ENCODE assay signal across 30 cellular contexts in the genomic region with DNA sequence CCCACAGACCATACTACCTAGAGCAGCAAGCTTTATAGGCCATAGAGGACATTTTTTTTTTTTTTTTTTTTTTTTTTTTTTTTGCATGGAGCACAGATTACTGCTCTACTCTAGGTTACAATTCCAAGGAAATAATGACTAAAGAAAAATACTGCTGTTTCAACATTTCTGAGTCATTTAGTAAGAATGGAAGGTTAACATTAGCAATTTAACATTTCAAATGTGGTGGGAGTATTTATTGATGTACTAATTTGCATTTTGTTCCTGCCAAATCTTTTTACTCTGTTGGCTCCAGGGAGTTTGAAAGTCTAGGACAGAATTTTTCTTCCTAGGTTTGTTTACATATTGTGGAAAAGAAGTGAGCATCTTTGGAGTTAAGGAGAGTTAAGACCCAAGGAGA.
DNase-seq lines count a peak whose midpoint lies in the region; ATAC-seq, FAIRE-seq and TF ChIP-seq lines count a peak whose summit lies in the region.
"Had no signal": no experiment of that assay in that cellular context is flagged by ENCODE, and none has a peak within 500 bp of the region (broad histone marks: within the 10 kb centered on the region; RNA-seq: fewer than 3 reads in every experiment).

No MANE protein-coding gene starts in this region.

- intact Hi-C loops in cardiac septum (cut with DNase I): no loop called here

- H3K9ac ChIP-seq in astrocyte (ENCODE audit: low read length): no peak overlapping the region
- no peak overlapping the region for H3K9ac ChIP-seq in fibroblast of lung (ENCODE audit: insufficient read depth, low read length)
- H3K9ac ChIP-seq: BLaER1 had no signal

- H2AFZ ChIP-seq in astrocyte (ENCODE audit: low read depth, low read length) (no peak overlapping the region), fibroblast of lung (ENCODE audit: low read length) (no peak overlapping the region)

- peaks cover 9% of the 10 kb centered on the region for H3K4me1 Mint-ChIP-seq in astrocyte (ENCODE audit: low read depth, unreplicated experiment)
- H3K4me1 Mint-ChIP-seq: naive thymus-derived CD8-positive, alpha-beta T cell; T-helper 17 cell had no signal

- H3K36me3 Mint-ChIP-seq in astrocyte (ENCODE audit: low read depth, unreplicated experiment): no peaks in the 10 kb centered on the region
- H3K36me3 Mint-ChIP-seq: activated naive CD8-positive, alpha-beta T cell; naive thymus-derived CD8-positive, alpha-beta T cell; type B pancreatic cell had no signal

- no peak overlapping the region for H3K27ac Mint-ChIP-seq in astrocyte (ENCODE audit: unreplicated experiment)
- H3K27ac Mint-ChIP-seq: activated naive CD8-positive, alpha-beta T cell; naive thymus-derived CD8-positive, alpha-beta T cell; T-helper 17 cell; type B pancreatic cell had no signal

- H3K4me2 ChIP-seq in astrocyte (ENCODE audit: low read length) (no peak overlapping the region), fibroblast of lung (ENCODE audit: extremely low read depth, insufficient read depth, low read length) (no peak overlapping the region)
- H3K4me2 ChIP-seq: BLaER1, smooth muscle cell had no signal

- no peak for ATAC-seq in HG03571 (IDR thresholded peaks at IDR 0.05; ENCODE audit: unreplicated experiment)
- ATAC-seq: naive thymus-derived CD8-positive, alpha-beta T cell; T-helper 17 cell had no signal

- H4K20me1 ChIP-seq in astrocyte (ENCODE audit: insufficient read depth, low read length) (no peaks in the 10 kb centered on the region), fibroblast of lung (ENCODE audit: control insufficient read depth, extremely low read depth, insufficient read depth, low read length) (peaks cover 1% of the 10 kb centered on the region)
- H4K20me1 ChIP-seq: BLaER1 had no signal

- peak; percentile 39 for DNase-seq in H4 (ENCODE audit: low spot score)
- DNase-seq in astrocyte (ENCODE audit: low read depth): peak; percentile 65
- peak; percentile 67 to 69 for DNase-seq in fibroblast of lung (ENCODE audit: low read depth in 2 of 2)
- DNase-seq in renal cortical epithelial cell (ENCODE audit: low read depth): peak; percentile 83
- DNase-seq in HT-29 (ENCODE audit: low spot score): no peak
- no peak for DNase-seq in DMS79 treated with DMSO at 0.1 percent for 48 hours (lab: John Stamatoyannopoulos, UW)
- no peak for DNase-seq in cardiac septum (ENCODE audit: low spot score)
- DNase-seq: ACHN; activated CD4-positive, alpha-beta T cell treated with anti-CD3 and anti-CD28 coated beads for 4 hours; activated effector memory CD4-positive, alpha-beta T cell treated with Interleukin-2 at 50 U/mL for 16 hours; Caco-2; effector CD4-positive, alpha-beta T cell; GDM1; islet precursor cell; KBM-7; naive thymus-derived CD8-positive, alpha-beta T cell; NCI-H1417 treated with DMSO at 0.1 percent for 48 hours; NCI-H446 treated with DMSO at 0.1 percent for 48 hours; NCI-H82; stimulated activated CD4-positive, alpha-beta T cell treated with anti-CD3 and anti-CD28 coated beads, Interleukin-1b, Interleukin-23, amount 100 ng/mL, for 48 hours; T-helper 17 cell had no signal

- H3K27me3 ChIP-seq in astrocyte (ENCODE audit: insufficient read depth, low read length): no peaks in the 10 kb centered on the region
- no peaks in the 10 kb centered on the region for H3K27me3 ChIP-seq in fibroblast of lung (ENCODE audit: control insufficient read depth, insufficient read depth, low read length)
- H3K27me3 ChIP-seq: ascending aorta, BLaER1 had no signal

- no peak for TF ChIP-seq CTCF in astrocyte (IDR thresholded peaks at IDR 0.05; ENCODE audit: insufficient read depth, low read depth, low read length)
- TF ChIP-seq CTCF in fibroblast of lung (conservative IDR thresholded peaks at IDR 0.05 in 1 of 2, IDR thresholded peaks at IDR 0.05 in 1 of 2; ENCODE audit: low read depth in 1 of 2, low read length in 2 of 2): no peak

- no peaks in the 10 kb centered on the region for H3K79me2 ChIP-seq in astrocyte (ENCODE audit: insufficient read depth, low read length)
- no peaks in the 10 kb centered on the region for H3K79me2 ChIP-seq in fibroblast of lung (ENCODE audit: control insufficient read depth, insufficient read depth, low read length)

- FAIRE-seq in astrocyte (lab: Jason Lieb, UNC): no peak
- FAIRE-seq: GM19239 had no signal

- H3K27me3 Mint-ChIP-seq in astrocyte (ENCODE audit: low read depth, unreplicated experiment): peaks cover 4% of the 10 kb centered on the region
- H3K27me3 Mint-ChIP-seq: type B pancreatic cell had no signal

- H3K4me1 ChIP-seq in astrocyte (ENCODE audit: insufficient read depth, low read length) (no peaks in the 10 kb centered on the region), fibroblast of lung (ENCODE audit: control insufficient read depth, extremely low read depth, insufficient read depth, low read length) (peaks cover 7% of the 10 kb centered on the region)
- H3K4me1 ChIP-seq: BLaER1, Caco-2, HAP-1 had no signal

- no peak overlapping the region for H3K4me3 ChIP-seq in astrocyte (ENCODE audit: insufficient read depth, low read depth, low read length)
- H3K4me3 ChIP-seq in fibroblast of lung (replicated peaks in 1 of 4; ENCODE audit: control extremely low read depth in 1 of 4, insufficient read depth in 1 of 4, low read depth in 3 of 4, low read length in 4 of 4): no peak overlapping the region
- H3K4me3 ChIP-seq: ascending aorta, BLaER1, HAP-1, SK-N-MC, smooth muscle cell had no signal

- H3K9me3 Mint-ChIP-seq in astrocyte (ENCODE audit: unreplicated experiment): no peaks in the 10 kb centered on the region
- H3K9me3 Mint-ChIP-seq: naive thymus-derived CD8-positive, alpha-beta T cell; type B pancreatic cell had no signal

- no peak overlapping the region for H3K27ac ChIP-seq in astrocyte (ENCODE audit: low read depth, low read length)
- H3K27ac ChIP-seq in fibroblast of lung (ENCODE audit: insufficient read depth, low read length): no peak overlapping the region
- H3K27ac ChIP-seq: ascending aorta, BLaER1, SK-N-MC had no signal

- H3K36me3 ChIP-seq in astrocyte (ENCODE audit: insufficient read depth, low read length): no peaks in the 10 kb centered on the region
- no peaks in the 10 kb centered on the region for H3K36me3 ChIP-seq in fibroblast of lung (ENCODE audit: control insufficient read depth, insufficient read depth, low read length)
- H3K36me3 ChIP-seq: ascending aorta, BLaER1, HAP-1 had no signal

- H3K9me3 ChIP-seq in astrocyte (ENCODE audit: insufficient read depth, low read depth, low read length) (no peaks in the 10 kb centered on the region), fibroblast of lung (ENCODE audit: control insufficient read depth, insufficient read depth, low read depth, low read length) (no peaks in the 10 kb centered on the region)
- H3K9me3 ChIP-seq: ascending aorta, BLaER1, Caco-2, HAP-1 had no signal

- H3K4me3 Mint-ChIP-seq in astrocyte (ENCODE audit: unreplicated experiment): no peak overlapping the region
- H3K4me3 Mint-ChIP-seq: activated naive CD8-positive, alpha-beta T cell; naive thymus-derived CD8-positive, alpha-beta T cell; T-helper 17 cell; type B pancreatic cell had no signal

Comparison
In these comparisons a context has a peak if more than half of its experiments do, and no peak if none do; other contexts are left out.
1. DNase-seq: peak in H4 (single experiment), astrocyte (single experiment), fibroblast of lung (2 of 2) and renal cortical epithelial cell (single experiment); none in HT-29 (single experiment), DMS79 treated with DMSO at 0.1 percent for 48 hours (single experiment) and cardiac septum (single experiment).